Comparison of ENCODE assay signal across 3 cellular contexts in genomic region chr5:88885043-88885442, GRCh38.
TF ChIP-seq lines count a peak whose summit lies in the region.

No MANE protein-coding gene starts in this region.

TF ChIP-seq in SK-N-SH, 30 proteins besides CTCF, POLR2A, EP300 and RAD21 (continued from another document):
- TF ChIP-seq, protein P1, sequence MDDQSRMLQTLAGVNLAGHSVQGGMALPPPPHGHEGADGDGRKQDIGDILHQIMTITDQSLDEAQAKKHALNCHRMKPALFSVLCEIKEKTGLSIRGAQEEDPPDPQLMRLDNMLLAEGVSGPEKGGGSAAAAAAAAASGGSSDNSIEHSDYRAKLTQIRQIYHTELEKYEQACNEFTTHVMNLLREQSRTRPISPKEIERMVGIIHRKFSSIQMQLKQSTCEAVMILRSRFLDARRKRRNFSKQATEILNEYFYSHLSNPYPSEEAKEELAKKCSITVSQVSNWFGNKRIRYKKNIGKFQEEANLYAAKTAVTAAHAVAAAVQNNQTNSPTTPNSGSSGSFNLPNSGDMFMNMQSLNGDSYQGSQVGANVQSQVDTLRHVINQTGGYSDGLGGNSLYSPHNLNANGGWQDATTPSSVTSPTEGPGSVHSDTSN (IDR thresholded peaks at IDR 0.05) = no peak
- TF ChIP-seq TAF1 (IDR thresholded peaks at IDR 0.05; ENCODE audit: borderline replicate concordance, low read depth, low read length) (no peak), IRF3 (IDR thresholded peaks at IDR 0.05; ENCODE audit: low read depth, low read length) (no peak)
- TF ChIP-seq, protein P2, sequence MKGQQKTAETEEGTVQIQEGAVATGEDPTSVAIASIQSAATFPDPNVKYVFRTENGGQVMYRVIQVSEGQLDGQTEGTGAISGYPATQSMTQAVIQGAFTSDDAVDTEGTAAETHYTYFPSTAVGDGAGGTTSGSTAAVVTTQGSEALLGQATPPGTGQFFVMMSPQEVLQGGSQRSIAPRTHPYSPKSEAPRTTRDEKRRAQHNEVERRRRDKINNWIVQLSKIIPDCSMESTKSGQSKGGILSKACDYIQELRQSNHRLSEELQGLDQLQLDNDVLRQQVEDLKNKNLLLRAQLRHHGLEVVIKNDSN (IDR thresholded peaks at IDR 0.05; ENCODE audit: borderline replicate concordance, low read depth) = no peak

TF ChIP-seq in SK-N-SH treated with all-trans-retinoic acid at 6 μM for 48 hours, 23 proteins besides CTCF, POLR2A, EP300 and RAD21 (continued from another document):
- no peak for TF ChIP-seq TSHZ2 (CRISPR knock-in tag; IDR thresholded peaks at IDR 0.05)
- TF ChIP-seq GLIS3 (CRISPR knock-in tag; IDR thresholded peaks at IDR 0.05) = no peak
- no peak for TF ChIP-seq ISL1 (CRISPR knock-in tag; IDR thresholded peaks at IDR 0.05)
TF ChIP-seq in SK-N-SH treated with all-trans-retinoic acid at 6 μM for 48 hours: peak in this region for 0.

TF ChIP-seq in GM12878, 131 proteins besides CTCF, POLR2A, EP300 and RAD21 (continued from another document):
- TF ChIP-seq ZBTB40 (IDR thresholded peaks at IDR 0.05; ENCODE audit: borderline replicate concordance) = no peak
- no peak for TF ChIP-seq YBX1 (IDR thresholded peaks at IDR 0.05)
- TF ChIP-seq CREM (IDR thresholded peaks at IDR 0.05; ENCODE audit: low read depth) = no peak
- no peak for TF ChIP-seq MLLT1 (IDR thresholded peaks at IDR 0.05)
- no peak for TF ChIP-seq KAT2A (conservative IDR thresholded peaks at IDR 0.05; ENCODE audit: control insufficient read depth, low read depth, low read length)
- TF ChIP-seq MYB (IDR thresholded peaks at IDR 0.05; ENCODE audit: borderline replicate concordance, low read depth, low read length) = no peak
- no peak for TF ChIP-seq SIX5 (IDR thresholded peaks at IDR 0.05; ENCODE audit: low read depth, low read length, severe bottlenecking)
- no peak for TF ChIP-seq BCLAF1 (IDR thresholded peaks at IDR 0.05)
- TF ChIP-seq, protein P3, sequence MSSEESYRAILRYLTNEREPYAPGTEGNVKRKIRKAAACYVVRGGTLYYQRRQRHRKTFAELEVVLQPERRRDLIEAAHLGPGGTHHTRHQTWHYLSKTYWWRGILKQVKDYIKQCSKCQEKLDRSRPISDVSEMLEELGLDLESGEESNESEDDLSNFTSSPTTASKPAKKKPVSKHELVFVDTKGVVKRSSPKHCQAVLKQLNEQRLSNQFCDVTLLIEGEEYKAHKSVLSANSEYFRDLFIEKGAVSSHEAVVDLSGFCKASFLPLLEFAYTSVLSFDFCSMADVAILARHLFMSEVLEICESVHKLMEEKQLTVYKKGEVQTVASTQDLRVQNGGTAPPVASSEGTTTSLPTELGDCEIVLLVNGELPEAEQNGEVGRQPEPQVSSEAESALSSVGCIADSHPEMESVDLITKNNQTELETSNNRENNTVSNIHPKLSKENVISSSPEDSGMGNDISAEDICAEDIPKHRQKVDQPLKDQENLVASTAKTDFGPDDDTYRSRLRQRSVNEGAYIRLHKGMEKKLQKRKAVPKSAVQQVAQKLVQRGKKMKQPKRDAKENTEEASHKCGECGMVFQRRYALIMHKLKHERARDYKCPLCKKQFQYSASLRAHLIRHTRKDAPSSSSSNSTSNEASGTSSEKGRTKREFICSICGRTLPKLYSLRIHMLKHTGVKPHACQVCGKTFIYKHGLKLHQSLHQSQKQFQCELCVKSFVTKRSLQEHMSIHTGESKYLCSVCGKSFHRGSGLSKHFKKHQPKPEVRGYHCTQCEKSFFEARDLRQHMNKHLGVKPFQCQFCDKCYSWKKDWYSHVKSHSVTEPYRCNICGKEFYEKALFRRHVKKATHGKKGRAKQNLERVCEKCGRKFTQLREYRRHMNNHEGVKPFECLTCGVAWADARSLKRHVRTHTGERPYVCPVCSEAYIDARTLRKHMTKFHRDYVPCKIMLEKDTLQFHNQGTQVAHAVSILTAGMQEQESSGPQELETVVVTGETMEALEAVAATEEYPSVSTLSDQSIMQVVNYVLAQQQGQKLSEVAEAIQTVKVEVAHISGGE (CRISPR knock-in tag; IDR thresholded peaks at IDR 0.05) = no peak
- no peak for TF ChIP-seq MYC (IDR thresholded peaks at IDR 0.05; ENCODE audit: insufficient read depth, insufficient read length, insufficient replicate concordance, low read length, severe bottlenecking)
- no peak for TF ChIP-seq NR2F1 (conservative IDR thresholded peaks at IDR 0.05)
- no peak for TF ChIP-seq FOS (IDR thresholded peaks at IDR 0.05; ENCODE audit: borderline replicate concordance, extremely low read depth, insufficient read length)
- no peak for TF ChIP-seq NFIC (IDR thresholded peaks at IDR 0.05; ENCODE audit: low read depth, low read length)
- no peak for TF ChIP-seq MXI1 (IDR thresholded peaks at IDR 0.05; ENCODE audit: low read depth, low read length)
- TF ChIP-seq ETV6 (conservative IDR thresholded peaks at IDR 0.05 in 1 of 2, IDR thresholded peaks at IDR 0.05 in 1 of 2; ENCODE audit: borderline replicate concordance in 1 of 2, low read depth in 1 of 2) = no peak
- TF ChIP-seq ZNF274 (IDR thresholded peaks at IDR 0.05; ENCODE audit: insufficient read depth, insufficient read length) = no peak
- TF ChIP-seq CHD1 (IDR thresholded peaks at IDR 0.05; ENCODE audit: low read depth, low read length) = no peak
